12 cellular contexts compared by ENCODE assay signal in genomic region chr11:36389811-36390210, GRCh38.
A peak's percentile ranks its signal among the peaks of the same experiment; 100 is the strongest.
DNase-seq lines count a peak whose midpoint lies in the region; ATAC-seq and TF ChIP-seq lines count a peak whose summit lies in the region.
"Had no signal": no experiment of that assay in that cellular context is flagged by ENCODE, and none has a peak within 500 bp of the region (broad histone marks: within the 10 kb centered on the region; RNA-seq: fewer than 3 reads in every experiment).

No MANE protein-coding gene starts in this region.

- intact Hi-C loops in natural killer cell (cut with micrococcal nuclease): no loop called here
- intact Hi-C loops in OCI-LY7 (cut with micrococcal nuclease; ENCODE audit: unreplicated experiment): no loop called here

- H3K4me1 ChIP-seq in OCI-LY7 (ENCODE audit: insufficient read depth, low read length, poor library complexity, severe bottlenecking): peaks cover 16% of the 10 kb centered on the region
- H3K4me1 ChIP-seq: suprapubic skin had no signal

- POLR2A ChIA-PET in OCI-LY7 (lab: Charles Lee): no interaction called here

- peak overlapping the region; percentile 8 for H3K27ac Mint-ChIP-seq in T-helper 17 cell
- peak overlapping the region; percentile 90 to 93 for H3K27ac Mint-ChIP-seq in natural killer cell

- H3K4me3 ChIP-seq in OCI-LY7 (ENCODE audit: low read depth, low read length, poor library complexity, severe bottlenecking): no peak overlapping the region
- H3K4me3 ChIP-seq: suprapubic skin had no signal

- ATAC-seq in GM19463 (IDR thresholded peaks at IDR 0.05; ENCODE audit: unreplicated experiment) (peak; percentile 41), T-helper 17 cell (no peak), natural killer cell (no peak), esophagus mucosa (no peak)

- H3K4me1 Mint-ChIP-seq in T-helper 17 cell (peaks cover 30% of the 10 kb centered on the region), natural killer cell (peaks cover 90 to 97% of the 10 kb centered on the region in 2 donors)

- H3K9me2 ChIP-seq in OCI-LY7 (ENCODE audit: insufficient read depth, low read length): no peaks in the 10 kb centered on the region

- no peak overlapping the region for H3K27ac ChIP-seq in OCI-LY7 (ENCODE audit: low read depth, low read length, poor library complexity, severe bottlenecking)
- H3K27ac ChIP-seq: suprapubic skin had no signal

- no peaks in the 10 kb centered on the region for H3K9me3 Mint-ChIP-seq in natural killer cell

- H3K9me3 ChIP-seq in T-helper 17 cell (ENCODE audit: control insufficient read depth, low read length, poor library complexity, severe bottlenecking) (no peaks in the 10 kb centered on the region), OCI-LY7 (ENCODE audit: low read length) (no peaks in the 10 kb centered on the region)
- H3K9me3 ChIP-seq: suprapubic skin had no signal

- H3K79me2 ChIP-seq in OCI-LY7 (ENCODE audit: insufficient read depth, low read depth, low read length): no peaks in the 10 kb centered on the region

- H3K4me2 ChIP-seq in OCI-LY7 (ENCODE audit: low read length): no peak overlapping the region

- DNase-seq in ELR (ENCODE audit: low read depth) (peak; percentile 28), T-helper 17 cell (no peak), natural killer cell (no peak), OCI-LY7 (ENCODE audit: low spot score) (no peak), KBM-7 (no peak)
- DNase-seq: amniotic stem cell, NCI-H1436 treated with DMSO at 0.1 percent for 48 hours, NCI-H524, T-helper 9 cell had no signal

- CTCF ChIA-PET in OCI-LY7 (lab: Charles Lee; ENCODE audit: unreplicated experiment): no interaction called here

- in situ Hi-C loops in KBM-7 (cut with MboI; ENCODE audit: low pct_unique_long_range_greater_than_20kb, low sequenced_read_pairs): no loop called here

- H3K4me3 Mint-ChIP-seq in T-helper 17 cell (peak overlapping the region; percentile 33), natural killer cell (peak overlapping the region; percentile 74)

- no TSS peak for BruUV-seq in OCI-LY7 (replicated peaks; lab: Mats Ljungman, UMichigan)

- no peaks in the 10 kb centered on the region for H3K36me3 ChIP-seq in OCI-LY7 (ENCODE audit: insufficient read depth, low read length)
- H3K36me3 ChIP-seq: suprapubic skin had no signal

- H4K20me1 ChIP-seq in OCI-LY7 (ENCODE audit: insufficient read depth, low read length): no peaks in the 10 kb centered on the region

- H3K36me3 Mint-ChIP-seq in T-helper 17 cell (ENCODE audit: low read depth): no peaks in the 10 kb centered on the region
- H3K36me3 Mint-ChIP-seq in natural killer cell: peaks cover 11% of the 10 kb centered on the region

- no peak overlapping the region for H2AFZ ChIP-seq in OCI-LY7 (ENCODE audit: low read length)

- H3K27me3 Mint-ChIP-seq in T-helper 17 cell: peaks cover 13% of the 10 kb centered on the region
- no peaks in the 10 kb centered on the region for H3K27me3 Mint-ChIP-seq in natural killer cell (ENCODE audit: low read depth in 2 of 2)

- TF ChIP-seq CTCF in natural killer cell (IDR thresholded peaks at IDR 0.05) (no peak), OCI-LY7 (conservative IDR thresholded peaks at IDR 0.05; ENCODE audit: low read length) (no peak)
